In genomic region chr13:76730220-76730619, GRCh38 we compare ENCODE assay signal across 16 cellular contexts.
DNase-seq lines count a peak whose midpoint lies in the region; ATAC-seq and TF ChIP-seq lines count a peak whose summit lies in the region.
"Had no signal": no experiment of that assay in that cellular context is flagged by ENCODE, and none has a peak within 500 bp of the region (broad histone marks: within the 10 kb centered on the region; RNA-seq: fewer than 3 reads in every experiment).

No MANE protein-coding gene starts in this region.

- H3K4me3 ChIP-seq in left ventricle myocardium inferior (no peak overlapping the region), right atrium auricular region (no peak overlapping the region)

- H3K9me3 ChIP-seq in left ventricle myocardium inferior (replicated peaks) (no peaks in the 10 kb centered on the region), right atrium auricular region (no peaks in the 10 kb centered on the region)

- intact Hi-C loops in left ventricle myocardium inferior (cut with micrococcal nuclease) (no loop called here), Right ventricle myocardium inferior (cut with DNase I) (no loop called here), left colon (cut with DNase I, micrococcal nuclease) (no loop called here)

- no peak for DNase-seq in left ventricle myocardium inferior
- no peak for DNase-seq in Right ventricle myocardium inferior (ENCODE audit: missing footprints)
- peak; percentile 94 for DNase-seq in dermis blood vessel endothelial cell
- no peak for DNase-seq in right atrium auricular region (ENCODE audit: low spot score)
- no peak for DNase-seq in NCI-H1436 treated with DMSO at 0.1 percent for 48 hours (lab: John Stamatoyannopoulos, UW)
- DNase-seq in left colon: no peak
- DNase-seq in NCI-H2227 (lab: John Stamatoyannopoulos, UW; ENCODE audit: unreplicated experiment): no peak
- DNase-seq: C1 segment of cervical spinal cord, DMS 273 treated with DMSO at 0.1 percent for 48 hours, HFFc6, NCI-H1694, NCI-H226, NCI-H69, OCI-M1 had no signal

- no peak for TF ChIP-seq CTCF in left ventricle myocardium inferior (IDR thresholded peaks at IDR 0.05; ENCODE audit: borderline replicate concordance)
- TF ChIP-seq CTCF in right atrium auricular region (IDR thresholded peaks at IDR 0.05): no peak

- H3K27ac ChIP-seq in left ventricle myocardium inferior (replicated peaks) (peak overlapping the region; percentile 75), right atrium auricular region (peak overlapping the region; percentile 26 to 42)
- H3K27ac ChIP-seq: KMS-11 had no signal

- H3K4me1 ChIP-seq in left ventricle myocardium inferior: peaks cover 27% of the 10 kb centered on the region
- H3K4me1 ChIP-seq in right atrium auricular region: peaks cover 0 to 9% of the 10 kb centered on the region in 2 donors

- ATAC-seq in Right ventricle myocardium inferior: no peak
- no peak for ATAC-seq in left colon
- no peak for ATAC-seq in HG03571 (IDR thresholded peaks at IDR 0.05; ENCODE audit: unreplicated experiment)

- H3K27me3 ChIP-seq in left ventricle myocardium inferior (ENCODE audit: low read depth) (no peaks in the 10 kb centered on the region), right atrium auricular region (no peaks in the 10 kb centered on the region)

- no peaks in the 10 kb centered on the region for H3K36me3 ChIP-seq in left ventricle myocardium inferior
- H3K36me3 ChIP-seq in right atrium auricular region: no peaks in the 10 kb centered on the region
